In genomic region chr6:5302220-5302946, GRCh38 we compare ENCODE assay signal across 9 cellular contexts. TPM values are rescaled to one million over a fixed set of nuclear protein-coding genes. Genes with fewer than 3 reads are reported as not detected.
A peak's percentile ranks its signal among the peaks of the same experiment; 100 is the strongest.
DNase-seq lines count a peak whose midpoint lies in the region; ATAC-seq, FAIRE-seq and TF ChIP-seq lines count a peak whose summit lies in the region.
"Had no signal": no experiment of that assay in that cellular context is flagged by ENCODE, and none has a peak within 500 bp of the region (broad histone marks: within the 10 kb centered on the region; RNA-seq: fewer than 3 reads in every experiment).

No MANE protein-coding gene starts in this region.

- H3K9me3 ChIP-seq in MM.1S (replicated peaks; ENCODE audit: insufficient read depth, low read length), result no peaks in the 10 kb centered on the region
- no peaks in the 10 kb centered on the region for H3K9me3 ChIP-seq in gastroesophageal sphincter
- H3K9me3 ChIP-seq: heart left ventricle had no signal

- ATAC-seq in GM18520 (IDR thresholded peaks at IDR 0.05; ENCODE audit: unreplicated experiment), result peak; percentile 77
- peak; percentile 77 for ATAC-seq in GM21576 (IDR thresholded peaks at IDR 0.05; ENCODE audit: unreplicated experiment)
- peak; percentile 13 for ATAC-seq in gastroesophageal sphincter

- peak overlapping the region; percentile 43 for H3K4me2 ChIP-seq in MM.1S (ENCODE audit: low read depth, low read length)

- H3K4me1 ChIP-seq in MM.1S (ENCODE audit: low read length), result peaks cover 11% of the 10 kb centered on the region; the same call in 1 of the 2 replicates
- H3K4me1 ChIP-seq in gastroesophageal sphincter, result peaks cover 0 to 18% (median 0%) of the 10 kb centered on the region in 3 donors

- DNase-seq in MM.1S, result no peak
- no peak for DNase-seq in RKO (ENCODE audit: low spot score)
- no peak for DNase-seq in amniotic stem cell (lab: John Stamatoyannopoulos, UW)
- no peak for DNase-seq in NCI-H2196 (lab: John Stamatoyannopoulos, UW; ENCODE audit: unreplicated experiment)
- DNase-seq in D721Med (ENCODE audit: insufficient read length, low spot score), result no peak

- H3K9ac ChIP-seq in MM.1S (ENCODE audit: low read length), result no peak overlapping the region

- H3K27me3 ChIP-seq in MM.1S (replicated peaks; ENCODE audit: insufficient read depth, low read length), result no peaks in the 10 kb centered on the region
- H3K27me3 ChIP-seq in gastroesophageal sphincter, result no peaks in the 10 kb centered on the region
- H3K27me3 ChIP-seq: heart left ventricle had no signal

- H3K4me3 ChIP-seq in MM.1S (ENCODE audit: low read length) (peak overlapping the region; percentile 1; the same call in 1 of the 2 replicates), gastroesophageal sphincter (no peak overlapping the region)
- H3K4me3 ChIP-seq: heart left ventricle had no signal

- H4K20me1 ChIP-seq in MM.1S (ENCODE audit: insufficient read depth, low read length), result no peaks in the 10 kb centered on the region

- H2AFZ ChIP-seq in MM.1S (ENCODE audit: low read length), result no peak overlapping the region; the same call in 1 of the 2 replicates

- 58 to 71% methylated on average over 6 to 10 of the region's 10 CpGs for WGBS in gastroesophageal sphincter (ENCODE audit: low coverage in 1 of 2), 2 donors

- H3K27ac ChIP-seq in MM.1S (ENCODE audit: low read length) (no peak overlapping the region), gastroesophageal sphincter (no peak overlapping the region)
- H3K27ac ChIP-seq: heart left ventricle had no signal

- TF ChIP-seq CTCF in MM.1S (IDR thresholded peaks at IDR 0.05; ENCODE audit: low read length) (no peak), gastroesophageal sphincter (IDR thresholded peaks at IDR 0.05) (no peak), D721Med (IDR thresholded peaks at IDR 0.05; ENCODE audit: insufficient read depth, missing control alignments) (no peak)

- TF ChIP-seq POLR2A in gastroesophageal sphincter (IDR thresholded peaks at IDR 0.05), result no peak

- H3K9me2 ChIP-seq in MM.1S (replicated peaks; ENCODE audit: insufficient read depth, low read length), result no peaks in the 10 kb centered on the region

- peaks cover 5% of the 10 kb centered on the region for H3K79me2 ChIP-seq in MM.1S (ENCODE audit: low read length)

- peaks cover 6% of the 10 kb centered on the region; the same call in 1 of the 2 replicates for H3F3A ChIP-seq in MM.1S (ENCODE audit: insufficient read depth, low read length)

- H3K36me3 ChIP-seq in MM.1S (replicated peaks; ENCODE audit: insufficient read depth, low read length), result no peaks in the 10 kb centered on the region
- no peaks in the 10 kb centered on the region for H3K36me3 ChIP-seq in gastroesophageal sphincter
- H3K36me3 ChIP-seq: heart left ventricle had no signal

- no peak for TF ChIP-seq EP300 in gastroesophageal sphincter (IDR thresholded peaks at IDR 0.05)

- no peak for FAIRE-seq in D721Med (lab: Jason Lieb, UNC)

RNA-seq across cellular contexts. Expression of gene FARS2, which starts 41.1 kb away (rescaled TPM):
- total RNA-seq in gastroesophageal sphincter, result 10 to 100 TPM in 3 of 4 donors, 1 to 10 TPM in 1; 9.8 to 16.3 (median 14.4) TPM

RNA-seq across cellular contexts. Expression of gene LYRM4, which starts 41.6 kb away (rescaled TPM):
- total RNA-seq in gastroesophageal sphincter, result 10 to 100 TPM; 16.4 to 27.9 (median 20.5) TPM

Comparison
In these comparisons a context has a peak if more than half of its experiments do, and no peak if none do; other contexts are left out.
1. ATAC-seq: peak in every context shown above with its lines; median percentile 77 in GM18520; 77 in GM21576; 13 in gastroesophageal sphincter.